ENCODE assay signal across 7 cellular contexts in the genomic region with DNA sequence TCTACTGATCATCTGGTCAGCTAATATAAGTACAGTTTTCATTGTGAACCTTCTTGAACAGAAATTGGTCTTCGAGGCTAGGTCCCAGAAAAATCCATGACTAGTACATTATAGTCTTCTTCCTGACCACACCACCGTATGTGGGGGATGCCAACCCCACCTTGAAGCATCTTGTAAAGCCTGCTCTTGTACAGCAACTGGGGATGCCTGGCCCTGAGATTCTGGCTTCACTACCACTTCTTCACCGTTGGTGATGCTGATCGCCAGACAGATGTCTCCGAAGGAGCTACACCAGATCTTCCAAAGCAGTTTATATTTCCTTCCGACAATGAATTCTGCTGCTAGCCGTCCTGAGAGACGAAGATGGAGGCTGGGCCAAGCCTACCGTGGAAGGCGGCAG.
"Had no signal": no experiment of that assay in that cellular context is flagged by ENCODE, and none has a peak within 500 bp of the region (broad histone marks: within the 10 kb centered on the region; RNA-seq: fewer than 3 reads in every experiment).

No MANE protein-coding gene starts in this region.

- H3K4me3 Mint-ChIP-seq: GM23338, H9, IgD-negative memory B cell had no signal

- H2AFZ ChIP-seq: GM23338 had no signal

- ATAC-seq: GM23338 had no signal

- H3K27me3 Mint-ChIP-seq: IgD-negative memory B cell had no signal

- H3K9me3 Mint-ChIP-seq: GM23338, H9 had no signal

- H3K4me1 Mint-ChIP-seq: IgD-negative memory B cell had no signal

- H3K4me3 ChIP-seq: GM23338 had no signal

- H3K36me3 Mint-ChIP-seq: IgD-negative memory B cell had no signal

- H3K27ac Mint-ChIP-seq: GM23338, H9, IgD-negative memory B cell had no signal

- FAIRE-seq: H1, HTR-8/SVneo had no signal

- DNase-seq: H9, HCEC 1CT, KG1 had no signal

- H3K4me2 ChIP-seq: GM23338 had no signal
